ENCODE assay signal across 13 cellular contexts in the genomic region with DNA sequence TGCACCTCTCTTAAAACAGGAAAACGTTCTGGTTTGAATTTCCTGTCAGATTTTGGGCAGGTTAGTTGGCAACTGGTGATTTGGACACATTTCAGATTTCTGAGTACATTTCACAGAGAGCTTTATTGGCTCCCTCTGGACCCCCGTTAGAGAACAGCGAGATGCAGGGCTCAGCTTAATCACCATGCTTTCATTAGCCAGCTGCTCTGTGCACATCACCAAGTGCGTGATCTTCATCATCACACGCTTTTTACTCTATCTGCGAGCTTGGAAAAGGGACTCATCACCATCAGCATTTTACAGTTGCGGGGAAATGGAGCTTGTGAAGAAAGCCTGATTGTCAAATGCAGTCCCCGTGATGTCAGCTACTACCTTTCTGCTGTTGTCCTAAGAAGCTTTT.
DNase-seq lines count a peak whose midpoint lies in the region; ATAC-seq and TF ChIP-seq lines count a peak whose summit lies in the region.
"Had no signal": no experiment of that assay in that cellular context is flagged by ENCODE, and none has a peak within 500 bp of the region (broad histone marks: within the 10 kb centered on the region; RNA-seq: fewer than 3 reads in every experiment).

No MANE protein-coding gene starts in this region.

- no peaks in the 10 kb centered on the region for H4K20me1 ChIP-seq in GM23248 (ENCODE audit: insufficient read depth)

- DNase-seq in Ammon's horn (ENCODE audit: low spot score), result peak; percentile 20
- peak; percentile 68 for DNase-seq in GM23248
- DNase-seq in naive thymus-derived CD4-positive, alpha-beta T cell, result peak in 3 of 9 donors; percentile 14 to 21 (median 19)
- DNase-seq in DMS 273 treated with DMSO at 0.1 percent for 48 hours (lab: John Stamatoyannopoulos, UW), result no peak
- no peak for DNase-seq in Calu3
- DNase-seq: colonic mucosa, NCI-H2029, Right ventricle myocardium superior, sigmoid colon had no signal

- peak overlapping the region; percentile 62 for H3K27ac ChIP-seq in GM23248
- peak overlapping the region; percentile 14 for H3K27ac ChIP-seq in naive thymus-derived CD4-positive, alpha-beta T cell (ENCODE audit: low read depth, low read length)
- H3K27ac ChIP-seq: colonic mucosa had no signal

- WGBS in GM23248 (ENCODE audit: low coverage in 1 of 2, low lambda C conversion rate in 2 of 2, missing lambda C conversion rate in 2 of 2), 2 experiments, result 20% methylated on average over 8 of the region's 8 CpGs

- peaks cover 3% of the 10 kb centered on the region for H3K36me3 Mint-ChIP-seq in activated naive CD8-positive, alpha-beta T cell
- H3K36me3 Mint-ChIP-seq in naive thymus-derived CD4-positive, alpha-beta T cell, result peaks cover 0 to 9% (median 4%) of the 10 kb centered on the region in 5 donors
- H3K36me3 Mint-ChIP-seq in Calu3 (ENCODE audit: insufficient read depth, unreplicated experiment), result no peaks in the 10 kb centered on the region
- H3K36me3 Mint-ChIP-seq: mesothelial cell of epicardium had no signal

- H3K9ac ChIP-seq in GM23248, result peak overlapping the region; percentile 48

- peak overlapping the region; percentile 66 for H3K4me3 Mint-ChIP-seq in activated naive CD8-positive, alpha-beta T cell
- H3K4me3 Mint-ChIP-seq in naive thymus-derived CD4-positive, alpha-beta T cell, result peak overlapping the region; percentile 39 to 80 (median 66)
- no peak overlapping the region for H3K4me3 Mint-ChIP-seq in Calu3 (ENCODE audit: low read depth, unreplicated experiment)
- H3K4me3 Mint-ChIP-seq: mesothelial cell of epicardium had no signal

- no peak for TF ChIP-seq CTCF in Calu3 (IDR thresholded peaks at IDR 0.05; ENCODE audit: unreplicated experiment)

- H3K79me2 ChIP-seq in GM23248 (ENCODE audit: insufficient read depth), result no peaks in the 10 kb centered on the region

- no peaks in the 10 kb centered on the region for H3K9me3 ChIP-seq in GM23248 (ENCODE audit: low read depth)
- no peaks in the 10 kb centered on the region for H3K9me3 ChIP-seq in naive thymus-derived CD4-positive, alpha-beta T cell (ENCODE audit: control insufficient read depth in 2 of 3, low read length in 3 of 3)
- H3K9me3 ChIP-seq: colonic mucosa, sigmoid colon had no signal

- in situ Hi-C loops in GM23248 (cut with MboI), result no loop called here

- no TSS peak for BruUV-seq in Calu3 (replicated peaks; lab: Mats Ljungman, UMichigan)

- ATAC-seq in naive thymus-derived CD4-positive, alpha-beta T cell, result no peak
- no peak for ATAC-seq in HG03439 (IDR thresholded peaks at IDR 0.05; ENCODE audit: unreplicated experiment)
- ATAC-seq in HG03196 (IDR thresholded peaks at IDR 0.05; ENCODE audit: unreplicated experiment), result no peak

- CTCF ChIA-PET in naive thymus-derived CD4-positive, alpha-beta T cell (lab: Charles Lee), result interaction anchor here (0.6 to 1.0 kb wide), 4 partner anchors 17 to 258 kb away, joined by 3 to 4 read pairs (median 3); no protein-coding TSS in a partner anchor
- CTCF ChIA-PET in Calu3 (lab: Charles Lee), result no interaction called here

- intact Hi-C loops in naive thymus-derived CD4-positive, alpha-beta T cell (cut with micrococcal nuclease), result no loop called here
- intact Hi-C loops in Calu3 (cut with micrococcal nuclease; ENCODE audit: unreplicated experiment), result loop anchor here (10.0 kb wide), 1 partner anchor 168 kb away; no protein-coding TSS in a partner anchor

- no peaks in the 10 kb centered on the region for H3K9me2 ChIP-seq in GM23248 (ENCODE audit: insufficient read depth)

- no peaks in the 10 kb centered on the region for H3K36me3 ChIP-seq in GM23248 (ENCODE audit: low read depth)
- H3K36me3 ChIP-seq in naive thymus-derived CD4-positive, alpha-beta T cell (ENCODE audit: control insufficient read depth in 2 of 3, insufficient read depth in 3 of 3, low read length in 3 of 3), result no peaks in the 10 kb centered on the region
- H3K36me3 ChIP-seq: colonic mucosa, sigmoid colon had no signal

- H3K4me1 ChIP-seq in GM23248 (ENCODE audit: insufficient read depth), result peaks cover 56% of the 10 kb centered on the region
- H3K4me1 ChIP-seq in naive thymus-derived CD4-positive, alpha-beta T cell (ENCODE audit: control insufficient read depth in 2 of 2, insufficient read depth in 2 of 2, low read length in 2 of 2), result peaks cover 39 to 53% of the 10 kb centered on the region in 2 donors

- peak overlapping the region; percentile 76 for H3K27ac Mint-ChIP-seq in activated naive CD8-positive, alpha-beta T cell
- H3K27ac Mint-ChIP-seq in naive thymus-derived CD4-positive, alpha-beta T cell, result peak overlapping the region in 8 of 9 donors; percentile 1 to 76 (median 62)
- H3K27ac Mint-ChIP-seq in Calu3 (ENCODE audit: unreplicated experiment), result no peak overlapping the region
- H3K27ac Mint-ChIP-seq: mesothelial cell of epicardium had no signal

- POLR2A ChIA-PET in naive thymus-derived CD4-positive, alpha-beta T cell (lab: Charles Lee), result interaction anchor here (0.7 to 1.5 kb wide), 6 partner anchors 13 to 72 kb away, joined by 3 read pairs; no protein-coding TSS in a partner anchor

- H3K4me1 Mint-ChIP-seq in activated naive CD8-positive, alpha-beta T cell (ENCODE audit: low read depth), result peaks cover 73% of the 10 kb centered on the region
- H3K4me1 Mint-ChIP-seq in naive thymus-derived CD4-positive, alpha-beta T cell, result peaks cover 46 to 60% (median 52%) of the 10 kb centered on the region in 7 donors
- H3K4me1 Mint-ChIP-seq in Calu3 (ENCODE audit: low read depth, unreplicated experiment), result peaks cover 49% of the 10 kb centered on the region

- H3K9me3 Mint-ChIP-seq in activated naive CD8-positive, alpha-beta T cell (ENCODE audit: low read depth), result no peaks in the 10 kb centered on the region
- peaks cover 0 to 7% (median 3%) of the 10 kb centered on the region in 11 donors for H3K9me3 Mint-ChIP-seq in naive thymus-derived CD4-positive, alpha-beta T cell
- H3K9me3 Mint-ChIP-seq in Calu3 (ENCODE audit: low read depth, unreplicated experiment), result peaks cover 3% of the 10 kb centered on the region

- H3K27me3 ChIP-seq in GM23248 (replicated peaks; ENCODE audit: insufficient read depth), result no peaks in the 10 kb centered on the region
- H3K27me3 ChIP-seq in naive thymus-derived CD4-positive, alpha-beta T cell (ENCODE audit: control insufficient read depth in 2 of 2, insufficient read depth in 2 of 2, low read length in 2 of 2), result no peaks in the 10 kb centered on the region
- H3K27me3 ChIP-seq: colonic mucosa, sigmoid colon had no signal

- H3F3A ChIP-seq in GM23248 (ENCODE audit: insufficient read depth), result peaks cover 44% of the 10 kb centered on the region

- peak overlapping the region; percentile 51 for H2AFZ ChIP-seq in GM23248

- H3K27me3 Mint-ChIP-seq in activated naive CD8-positive, alpha-beta T cell, result no peaks in the 10 kb centered on the region
- no peaks in the 10 kb centered on the region for H3K27me3 Mint-ChIP-seq in naive thymus-derived CD4-positive, alpha-beta T cell
- H3K27me3 Mint-ChIP-seq in Calu3 (ENCODE audit: unreplicated experiment), result no peaks in the 10 kb centered on the region

- H3K4me2 ChIP-seq in GM23248 (ENCODE audit: unreplicated experiment), result peak overlapping the region; percentile 68

- peak overlapping the region; percentile 17; the same call in 1 of the 2 replicates for H3K4me3 ChIP-seq in GM23248
- H3K4me3 ChIP-seq in naive thymus-derived CD4-positive, alpha-beta T cell (ENCODE audit: low read length), result peak overlapping the region; percentile 41
- H3K4me3 ChIP-seq: colonic mucosa, sigmoid colon had no signal

Comparison
In these comparisons a context has a peak if more than half of its experiments do, and no peak if none do; other contexts are left out.
1. DNase-seq: peak in Ammon's horn (single experiment) and GM23248 (single experiment); none in DMS 273 treated with DMSO at 0.1 percent for 48 hours (single experiment) and Calu3 (single experiment).